Comparison of ENCODE assay signal across 8 cellular contexts in the genomic region with DNA sequence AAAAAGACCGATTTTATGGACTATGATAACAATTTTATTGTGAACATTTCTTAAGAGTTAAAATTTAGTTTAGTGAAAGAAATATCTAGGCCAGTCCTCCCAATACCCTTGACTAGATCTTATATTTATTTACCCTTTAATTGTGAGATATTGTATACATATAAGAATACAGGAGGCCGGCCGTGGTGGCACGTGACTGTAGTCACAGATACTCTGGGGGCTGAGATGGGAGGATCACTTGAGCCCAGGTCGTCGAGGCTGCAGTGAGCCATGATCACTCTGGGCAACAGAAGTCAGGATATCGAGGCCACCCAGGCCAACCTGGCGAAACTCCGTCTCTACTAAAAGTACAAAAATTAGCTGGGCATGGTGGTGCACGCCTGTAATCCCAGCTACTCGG. TPM values are rescaled to one million over a fixed set of nuclear protein-coding genes. Genes with fewer than 3 reads are reported as not detected.
DNase-seq lines count a peak whose midpoint lies in the region; ATAC-seq and TF ChIP-seq lines count a peak whose summit lies in the region.

No MANE protein-coding gene starts in this region.

- DNase-seq in NCI-H1092 treated with DMSO at 0.1 percent for 48 hours (lab: John Stamatoyannopoulos, UW) (peak; percentile 38), NCI-H1092 (lab: John Stamatoyannopoulos, UW) (no peak), Peyer's patch (no peak), esophagus squamous epithelium (lab: John Stamatoyannopoulos, UW) (no peak), smooth muscle cell (lab: John Stamatoyannopoulos, UW; ENCODE audit: unreplicated experiment) (no peak), epidermal melanocyte (ENCODE audit: insufficient read length, low spot score) (no peak), COLO829 (ENCODE audit: low spot score) (no peak)

- intact Hi-C loops in esophagus squamous epithelium (cut with DNase I) = no loop called here

- H3K36me3 ChIP-seq in Peyer's patch (peaks cover 0 to 13% (median 0%) of the 10 kb centered on the region in 3 donors), esophagus squamous epithelium (peaks cover 0 to 21% (median 8%) of the 10 kb centered on the region in 3 donors), smooth muscle cell (ENCODE audit: low read depth) (peaks cover 7% of the 10 kb centered on the region)

- H2AFZ ChIP-seq in smooth muscle cell (ENCODE audit: low read depth) = peak overlapping the region; percentile 89

- H3K4me1 ChIP-seq in Peyer's patch (peaks cover 0 to 29% (median 0%) of the 10 kb centered on the region in 4 donors), esophagus squamous epithelium (peaks cover 6 to 35% (median 7%) of the 10 kb centered on the region in 3 donors), smooth muscle cell (ENCODE audit: low read depth) (peaks cover 6% of the 10 kb centered on the region)

- ATAC-seq in HG03342 (IDR thresholded peaks at IDR 0.05; ENCODE audit: unreplicated experiment) = no peak

- H3K4me3 ChIP-seq in Peyer's patch = peak overlapping the region; percentile 73 to 98 (median 94)
- peak overlapping the region; percentile 77 to 95 (median 82) for H3K4me3 ChIP-seq in esophagus squamous epithelium
- peak overlapping the region; percentile 99 for H3K4me3 ChIP-seq in smooth muscle cell

- peak overlapping the region; percentile 88 for H3K4me2 ChIP-seq in smooth muscle cell

- TF ChIP-seq POLR2A in Peyer's patch (IDR thresholded peaks at IDR 0.05) (no peak), esophagus squamous epithelium (IDR thresholded peaks at IDR 0.05) (no peak)

- no peaks in the 10 kb centered on the region for H3K27me3 ChIP-seq in Peyer's patch
- no peaks in the 10 kb centered on the region for H3K27me3 ChIP-seq in esophagus squamous epithelium
- no peaks in the 10 kb centered on the region for H3K27me3 ChIP-seq in smooth muscle cell (ENCODE audit: low read depth)

- no peaks in the 10 kb centered on the region for H4K20me1 ChIP-seq in smooth muscle cell (ENCODE audit: low read depth)

- H3K9me3 ChIP-seq in Peyer's patch (no peaks in the 10 kb centered on the region), esophagus squamous epithelium (no peaks in the 10 kb centered on the region), smooth muscle cell (replicated peaks; ENCODE audit: low read depth) (no peaks in the 10 kb centered on the region)

- H3K9ac ChIP-seq in smooth muscle cell (ENCODE audit: low read depth) = peak overlapping the region; percentile 79

- H3K27ac ChIP-seq in Peyer's patch (peak overlapping the region; percentile 82 to 89 (median 85)), esophagus squamous epithelium (peak overlapping the region in 3 of 4 donors; percentile 83 to 95 (median 87)), smooth muscle cell (ENCODE audit: low read depth) (peak overlapping the region; percentile 72)

- no peaks in the 10 kb centered on the region for H3F3A ChIP-seq in smooth muscle cell (ENCODE audit: low read depth)

- WGBS in esophagus squamous epithelium, 2 donors = 30 to 64% methylated on average over 5 to 11 of the region's 11 CpGs
- 85% methylated on average over 11 of the region's 11 CpGs for WGBS in smooth muscle cell (ENCODE audit: low lambda C conversion rate)

- TF ChIP-seq CTCF in Peyer's patch (IDR thresholded peaks at IDR 0.05) = no peak
- no peak for TF ChIP-seq CTCF in esophagus squamous epithelium (IDR thresholded peaks at IDR 0.05)
- TF ChIP-seq CTCF in smooth muscle cell (IDR thresholded peaks at IDR 0.05; ENCODE audit: borderline replicate concordance, insufficient read depth, poor library complexity, severe bottlenecking) = no peak

- peaks cover 24% of the 10 kb centered on the region for H3K79me2 ChIP-seq in smooth muscle cell (ENCODE audit: low read depth)

RNA-seq across cellular contexts. Expression of gene RMDN3, which starts 0.8 kb away (rescaled TPM):
- total RNA-seq in Peyer's patch (10 to 100 TPM; 69.2 to 94.7 (median 74.0) TPM), esophagus squamous epithelium (10 to 100 TPM; 21.3 to 31.9 (median 26.4) TPM), smooth muscle cell (11.0 and 12.8 TPM in 2 replicates)
- polyA plus RNA-seq in smooth muscle cell = 20.0 and 25.1 TPM in 2 replicates

RNA-seq across cellular contexts. Expression of gene GCHFR, which starts 8.0 kb away (rescaled TPM):
- 100 to 1,000 TPM in 3 of 4 donors, 10 to 100 TPM in 1; 81.7 to 286 (median 136) TPM for total RNA-seq in Peyer's patch
- total RNA-seq in esophagus squamous epithelium = 10 to 100 TPM in 3 of 4 donors, 1 to 10 TPM in 1; 10.0 to 47.5 (median 41.9) TPM
- 9.1 and 12.4 TPM in 2 replicates for total RNA-seq in smooth muscle cell
- 8.9 and 19.0 TPM in 2 replicates for polyA plus RNA-seq in smooth muscle cell

RNA-seq across cellular contexts. Expression of gene C15orf62, which starts 14.0 kb away (rescaled TPM):
- total RNA-seq in Peyer's patch (1 to 10 TPM in 2 of 4 donors, not detected in 2; 1.1 to 1.3 TPM), esophagus squamous epithelium (10 to 100 TPM; 11.3 to 44.3 (median 22.2) TPM), smooth muscle cell (0.09 and 0.63 TPM in 2 replicates)
- polyA plus RNA-seq in smooth muscle cell = 0.35 and 0.74 TPM in 2 replicates

RNA-seq across cellular contexts. Expression of gene ZFYVE19, which starts 51.1 kb away (rescaled TPM):
- total RNA-seq in Peyer's patch = 100 to 1,000 TPM in 1 of 4 donors, 10 to 100 TPM in 3; 56.9 to 110 (median 79.9) TPM
- 10 to 100 TPM; 16.5 to 33.4 (median 28.9) TPM for total RNA-seq in esophagus squamous epithelium
- 16.5 and 18.1 TPM in 2 replicates for total RNA-seq in smooth muscle cell
- polyA plus RNA-seq in smooth muscle cell = 30.1 and 31.9 TPM in 2 replicates

RNA-seq across cellular contexts. Expression of gene DNAJC17, which starts 51.5 kb away (rescaled TPM):
- 10 to 100 TPM; 26.9 to 37.1 (median 32.9) TPM for total RNA-seq in Peyer's patch
- total RNA-seq in esophagus squamous epithelium = 10 to 100 TPM; 13.9 to 24.0 (median 19.2) TPM
- total RNA-seq in smooth muscle cell = 23.7 and 25.0 TPM in 2 replicates
- polyA plus RNA-seq in smooth muscle cell = 33.6 and 35.3 TPM in 2 replicates
